In genomic region chr17:83206819-83207588, GRCh38 we compare ENCODE assay signal across 7 cellular contexts.
DNase-seq lines count a peak whose midpoint lies in the region; ATAC-seq and TF ChIP-seq lines count a peak whose summit lies in the region.
"Not testable (repeated sequence)": the region's sequence is repeated elsewhere in the genome, so short reads cannot be mapped to it uniquely, and the experiment has no call there.

No MANE protein-coding gene starts in this region.

- not testable (repeated sequence) for H2AFZ ChIP-seq in Loucy (ENCODE audit: low read length)

- not testable (repeated sequence) for H3F3A ChIP-seq in Loucy (ENCODE audit: low read depth)

- not testable (repeated sequence) for H3K4me3 Mint-ChIP-seq in activated naive CD4-positive, alpha-beta T cell treated with anti-CD3 and anti-CD28 coated beads for 36 hours; chondrocyte (ENCODE audit: unreplicated experiment)

- CTCF ChIA-PET in activated naive CD4-positive, alpha-beta T cell treated with anti-CD3 and anti-CD28 coated beads for 36 hours (lab: Charles Lee) = not testable (repeated sequence)

- not testable (repeated sequence) for H3K4me1 ChIP-seq in Loucy (ENCODE audit: insufficient read depth, low read length, poor library complexity, severe bottlenecking)
- H3K4me1 ChIP-seq in left lung = peaks cover 0 to 29% of the 10 kb centered on the region in 2 donors

- H3K4me2 ChIP-seq in Loucy (ENCODE audit: low read depth, low read length, poor library complexity, severe bottlenecking) = peak overlapping the region; percentile 16

- intact Hi-C loops in activated naive CD4-positive, alpha-beta T cell treated with anti-CD3 and anti-CD28 coated beads for 36 hours (cut with micrococcal nuclease); left lung (cut with DNase I); posterior vena cava (cut with DNase I): not testable (repeated sequence)

- not testable (repeated sequence) for H4K20me1 ChIP-seq in Loucy (ENCODE audit: insufficient read depth, low read length, poor library complexity, severe bottlenecking)

- H3K9me2 ChIP-seq in Loucy (replicated peaks; ENCODE audit: low read depth, low read length) = not testable (repeated sequence)

- H3K9me3 ChIP-seq in Loucy (ENCODE audit: insufficient read depth, low read depth, low read length); left lung: not testable (repeated sequence)

- not testable (repeated sequence) for H3K27me3 Mint-ChIP-seq in activated naive CD4-positive, alpha-beta T cell treated with anti-CD3 and anti-CD28 coated beads for 36 hours (ENCODE audit: low read depth); chondrocyte (ENCODE audit: low read depth)

- not testable (repeated sequence) for H3K27ac ChIP-seq in left lung

- not testable (repeated sequence) for H3K79me2 ChIP-seq in Loucy (ENCODE audit: insufficient read depth, low read length)

- ATAC-seq in left lung; stimulated activated naive CD8-positive, alpha-beta T cell treated with anti-CD3 and anti-CD28 coated beads, Interleukin-15, Interleukin-2, amounts not matched to agents 100 U/mL and 50 U/mL, for 24 hours: not testable (repeated sequence)

- H3K4me1 Mint-ChIP-seq in activated naive CD4-positive, alpha-beta T cell treated with anti-CD3 and anti-CD28 coated beads for 36 hours (ENCODE audit: low read depth) = not testable (repeated sequence)
- peaks cover 24% of the 10 kb centered on the region for H3K4me1 Mint-ChIP-seq in chondrocyte (ENCODE audit: low read depth)

- not testable (repeated sequence) for H3K9me3 Mint-ChIP-seq in activated naive CD4-positive, alpha-beta T cell treated with anti-CD3 and anti-CD28 coated beads for 36 hours; chondrocyte (ENCODE audit: low read depth)

- not testable (repeated sequence) for TF ChIP-seq CTCF in Loucy (conservative IDR thresholded peaks at IDR 0.05; ENCODE audit: low read length); chondrocyte (IDR thresholded peaks at IDR 0.05); left lung (IDR thresholded peaks at IDR 0.05)

- not testable (repeated sequence) for H3K36me3 ChIP-seq in Loucy (ENCODE audit: insufficient read depth, low read length); left lung

- H3K27ac Mint-ChIP-seq in activated naive CD4-positive, alpha-beta T cell treated with anti-CD3 and anti-CD28 coated beads for 36 hours; chondrocyte (ENCODE audit: unreplicated experiment): not testable (repeated sequence)

- H3K9ac ChIP-seq in Loucy (ENCODE audit: low read depth, low read length, poor library complexity, severe bottlenecking) = peak overlapping the region; percentile 48

- not testable (repeated sequence) for H3K27me3 ChIP-seq in Loucy (ENCODE audit: insufficient read depth, low read length, poor library complexity, severe bottlenecking); left lung

- DNase-seq in activated CD8-positive, alpha-beta memory T cell treated with anti-CD3 and anti-CD28 coated beads for 24 hours = peak; percentile 51
- peak; percentile 2 for DNase-seq in activated naive CD4-positive, alpha-beta T cell treated with anti-CD3 and anti-CD28 coated beads for 36 hours
- DNase-seq in chondrocyte (ENCODE audit: low spot score) (peak; percentile 83), left lung (peak; percentile 22 to 44), posterior vena cava (ENCODE audit: low spot score) (peak; percentile 60)
- DNase-seq in stimulated activated naive CD8-positive, alpha-beta T cell treated with anti-CD3 and anti-CD28 coated beads, Interleukin-15, Interleukin-2, amounts not matched to agents 100 U/mL and 50 U/mL, for 24 hours = peak; percentile 1

- not testable (repeated sequence) for H3K4me3 ChIP-seq in Loucy (ENCODE audit: low read length, poor library complexity, severe bottlenecking); left lung

- H3K36me3 Mint-ChIP-seq in activated naive CD4-positive, alpha-beta T cell treated with anti-CD3 and anti-CD28 coated beads for 36 hours (ENCODE audit: low read depth); chondrocyte (ENCODE audit: low read depth): not testable (repeated sequence)

Comparison
In these comparisons a context has a peak if more than half of its experiments do, and no peak if none do; other contexts are left out.
1. DNase-seq: peak in every context shown above with its lines; median percentile 83 in chondrocyte; 60 in posterior vena cava; 51 in activated CD8-positive, alpha-beta memory T cell treated with anti-CD3 and anti-CD28 coated beads for 24 hours; 33 in left lung; 2 in activated naive CD4-positive, alpha-beta T cell treated with anti-CD3 and anti-CD28 coated beads for 36 hours; 1 in stimulated activated naive CD8-positive, alpha-beta T cell treated with anti-CD3 and anti-CD28 coated beads, Interleukin-15, Interleukin-2, amounts not matched to agents 100 U/mL and 50 U/mL, for 24 hours.